ENCODE assay signal across 9 cellular contexts in genomic region chr4:108036252-108036651, GRCh38. TPM values are rescaled to one million over a fixed set of nuclear protein-coding genes. Genes with fewer than 3 reads are reported as not detected.
DNase-seq lines count a peak whose midpoint lies in the region; ATAC-seq and TF ChIP-seq lines count a peak whose summit lies in the region.
"Had no signal": no experiment of that assay in that cellular context is flagged by ENCODE, and none has a peak within 500 bp of the region (broad histone marks: within the 10 kb centered on the region; RNA-seq: fewer than 3 reads in every experiment).

No MANE protein-coding gene starts in this region.

- no peaks in the 10 kb centered on the region for H3K27me3 ChIP-seq in KMS-11 (ENCODE audit: insufficient read depth, low read depth)
- no peaks in the 10 kb centered on the region for H3K27me3 ChIP-seq in neuronal stem cell (ENCODE audit: control insufficient read depth in 3 of 3, insufficient read depth in 3 of 3, low read depth in 1 of 3, low read length in 3 of 3)

- peak; percentile 72 for ATAC-seq in left ventricle myocardium superior
- ATAC-seq in Right ventricle myocardium inferior = no peak

- H3K27ac ChIP-seq in KMS-11 (peak overlapping the region; percentile 84), neuronal stem cell (replicated peaks; ENCODE audit: low read length) (no peak overlapping the region)

- no peak overlapping the region for H2BK12ac ChIP-seq in neuronal stem cell (ENCODE audit: low read length)

- peak overlapping the region; percentile 94 for H3K4me2 ChIP-seq in KMS-11
- no peak overlapping the region for H3K4me2 ChIP-seq in neuronal stem cell (ENCODE audit: insufficient read depth, low read length, poor library complexity, severe bottlenecking)

- intact Hi-C loops in left ventricle myocardium superior (cut with micrococcal nuclease) = no loop called here
- intact Hi-C loops in Right ventricle myocardium inferior (cut with DNase I) = no loop called here
- intact Hi-C loops in activated T-helper 2 cell treated with anti-CD3 and anti-CD28 coated beads, Interferon-gamma antibody, Interleukin-2, Interleukin-4, amounts not matched to agents 10 μg/mL and 5 μg/mL and 100 μg/mL, durations not matched to agents 14 hours and 24 hours and 36 hours (cut with micrococcal nuclease) = loop anchor here (1.0 to 10.0 kb wide), 2 partner anchors 72 to 309 kb away; no protein-coding TSS in a partner anchor

- no peak overlapping the region for H3K23ac ChIP-seq in neuronal stem cell (ENCODE audit: low read depth, low read length, poor library complexity)

- no peaks in the 10 kb centered on the region for H3K79me2 ChIP-seq in KMS-11 (ENCODE audit: insufficient read depth, low read depth)

- 0 out of 2 replicates have a peak, but pooled peaks cover 4% of the 10 kb centered on the region for H3K36me3 ChIP-seq in KMS-11 (ENCODE audit: insufficient read depth)
- peaks cover 5 to 48% of the 10 kb centered on the region in 2 donors for H3K36me3 ChIP-seq in neuronal stem cell (replicated peaks in 1 of 2; ENCODE audit: control insufficient read depth in 2 of 2, insufficient read depth in 2 of 2, low read length in 2 of 2)

- H3K14ac ChIP-seq in neuronal stem cell (ENCODE audit: low read length) = no peak overlapping the region

- no CpG with 5 or more reads among the region's 6 CpGs for WGBS in neuronal stem cell (ENCODE audit: extremely low coverage in 2 of 2, insufficient read length in 2 of 2, insufficient replicate concordance in 1 of 2), 2 donors

- H3K36me3 Mint-ChIP-seq in activated T-helper 2 cell treated with anti-CD3 and anti-CD28 coated beads, Interferon-gamma antibody, Interleukin-2, Interleukin-4, amounts not matched to agents 10 μg/mL and 5 μg/mL and 100 μg/mL, durations not matched to agents 14 hours and 24 hours and 36 hours (ENCODE audit: low read depth) = peaks cover 39% of the 10 kb centered on the region
- peaks cover 11% of the 10 kb centered on the region for H3K36me3 Mint-ChIP-seq in osteocyte (ENCODE audit: unreplicated experiment)

- H3K18ac ChIP-seq in neuronal stem cell (ENCODE audit: low read length) = no peak overlapping the region

- H2BK15ac ChIP-seq in neuronal stem cell (ENCODE audit: low read length) = no peak overlapping the region

- no peak overlapping the region for H3K4me3 Mint-ChIP-seq in activated T-helper 2 cell treated with anti-CD3 and anti-CD28 coated beads, Interferon-gamma antibody, Interleukin-2, Interleukin-4, amounts not matched to agents 10 μg/mL and 5 μg/mL and 100 μg/mL, durations not matched to agents 14 hours and 24 hours and 36 hours (ENCODE audit: low read depth)
- no peak overlapping the region for H3K4me3 Mint-ChIP-seq in osteocyte (ENCODE audit: unreplicated experiment)

- H2AFZ ChIP-seq in KMS-11 (ENCODE audit: low read depth) (peak overlapping the region; percentile 4; the same call in 1 of the 2 replicates), neuronal stem cell (ENCODE audit: low read length) (no peak overlapping the region)

- no peak overlapping the region for H2BK5ac ChIP-seq in neuronal stem cell (ENCODE audit: low read length)

- peak overlapping the region; percentile 45 for H3K9ac ChIP-seq in KMS-11
- no peak overlapping the region for H3K9ac ChIP-seq in neuronal stem cell (ENCODE audit: low read depth, low read length, poor library complexity)

- H3K4me1 Mint-ChIP-seq in activated T-helper 2 cell treated with anti-CD3 and anti-CD28 coated beads, Interferon-gamma antibody, Interleukin-2, Interleukin-4, amounts not matched to agents 10 μg/mL and 5 μg/mL and 100 μg/mL, durations not matched to agents 14 hours and 24 hours and 36 hours (ENCODE audit: low read depth) = peaks cover 31% of the 10 kb centered on the region
- no peaks in the 10 kb centered on the region for H3K4me1 Mint-ChIP-seq in osteocyte (ENCODE audit: unreplicated experiment)

- no peak for TF ChIP-seq CTCF in KMS-11 (conservative IDR thresholded peaks at IDR 0.05; ENCODE audit: low read depth, low read length)
- TF ChIP-seq CTCF in osteocyte (IDR thresholded peaks at IDR 0.05) = no peak

- H3K4me1 ChIP-seq in KMS-11 (ENCODE audit: low read depth, poor library complexity, severe bottlenecking) (peaks cover 82% of the 10 kb centered on the region), neuronal stem cell (ENCODE audit: control insufficient read depth in 2 of 2, insufficient read depth in 1 of 2, low read depth in 1 of 2, low read length in 2 of 2) (no peaks in the 10 kb centered on the region)

- no peak overlapping the region for H2AK5ac ChIP-seq in neuronal stem cell (ENCODE audit: low read depth, low read length)

- H3K9me3 Mint-ChIP-seq in activated T-helper 2 cell treated with anti-CD3 and anti-CD28 coated beads, Interferon-gamma antibody, Interleukin-2, Interleukin-4, amounts not matched to agents 10 μg/mL and 5 μg/mL and 100 μg/mL, durations not matched to agents 14 hours and 24 hours and 36 hours = peaks cover 5% of the 10 kb centered on the region
- H3K9me3 Mint-ChIP-seq in osteocyte (ENCODE audit: unreplicated experiment) = no peaks in the 10 kb centered on the region

- H4K20me1 ChIP-seq in KMS-11 (ENCODE audit: insufficient read depth) = no peaks in the 10 kb centered on the region

- H3K79me1 ChIP-seq in neuronal stem cell (ENCODE audit: low read depth, low read length) = no peaks in the 10 kb centered on the region

- H3K4ac ChIP-seq in neuronal stem cell (ENCODE audit: low read length) = no peak overlapping the region

- H4K91ac ChIP-seq in neuronal stem cell (ENCODE audit: low read depth, low read length, poor library complexity) = no peak overlapping the region

- peaks cover 0 to 2% of the 10 kb centered on the region in 2 donors for H3K9me3 ChIP-seq in neuronal stem cell (replicated peaks in 1 of 2; ENCODE audit: control insufficient read depth in 2 of 2, insufficient read depth in 1 of 2, low read depth in 1 of 2, low read length in 2 of 2)

- H3K4me3 ChIP-seq in KMS-11 (IDR thresholded peaks at IDR 0.05; ENCODE audit: insufficient read depth, low read depth, low read length) = no peak overlapping the region
- H3K4me3 ChIP-seq in neuronal stem cell (ENCODE audit: low read length in 2 of 2) = peak overlapping the region in 1 of 2 donors; percentile 57
- H3K4me3 ChIP-seq: SK-N-MC had no signal

- no peak overlapping the region for H2BK120ac ChIP-seq in neuronal stem cell (ENCODE audit: low read depth, low read length)

- H3K27me3 Mint-ChIP-seq in activated T-helper 2 cell treated with anti-CD3 and anti-CD28 coated beads, Interferon-gamma antibody, Interleukin-2, Interleukin-4, amounts not matched to agents 10 μg/mL and 5 μg/mL and 100 μg/mL, durations not matched to agents 14 hours and 24 hours and 36 hours (ENCODE audit: low read depth) = no peaks in the 10 kb centered on the region
- H3K27me3 Mint-ChIP-seq in osteocyte (ENCODE audit: unreplicated experiment) = no peaks in the 10 kb centered on the region

- H4K8ac ChIP-seq in neuronal stem cell (ENCODE audit: low read depth, low read length) = no peak overlapping the region

- DNase-seq in left ventricle myocardium superior (no peak), Right ventricle myocardium inferior (ENCODE audit: missing footprints) (no peak), neuronal stem cell (ENCODE audit: low spot score) (no peak), osteocyte (ENCODE audit: extremely low spot score, unreplicated experiment) (no peak), retina (no peak)
- peak; percentile 54 for DNase-seq in activated T-helper 2 cell treated with anti-CD3 and anti-CD28 coated beads, Interferon-gamma antibody, Interleukin-2, Interleukin-4, amounts not matched to agents 10 μg/mL and 5 μg/mL and 100 μg/mL, durations not matched to agents 14 hours and 24 hours and 36 hours (ENCODE audit: low spot score)
- peak; percentile 15 for DNase-seq in stimulated activated naive CD4-positive, alpha-beta T cell treated with Interleukin-2 at 50 U/mL for 16 hours (lab: John Stamatoyannopoulos, UW)

- H3K27ac Mint-ChIP-seq in activated T-helper 2 cell treated with anti-CD3 and anti-CD28 coated beads, Interferon-gamma antibody, Interleukin-2, Interleukin-4, amounts not matched to agents 10 μg/mL and 5 μg/mL and 100 μg/mL, durations not matched to agents 14 hours and 24 hours and 36 hours = peak overlapping the region; percentile 72
- H3K27ac Mint-ChIP-seq in osteocyte (ENCODE audit: unreplicated experiment) = no peak overlapping the region

RNA-seq across cellular contexts. Expression of gene HADH, which starts 46.6 kb away (rescaled TPM):
- total RNA-seq in left ventricle myocardium superior (252 TPM), Right ventricle myocardium inferior (260 TPM), osteocyte (29.8 and 31.6 TPM in 2 replicates)
- total RNA-seq in activated T-helper 2 cell treated with anti-CD3 and anti-CD28 coated beads, Interferon-gamma antibody, Interleukin-2, Interleukin-4, amounts not matched to agents 10 μg/mL and 5 μg/mL and 100 μg/mL, durations not matched to agents 14 hours and 24 hours and 36 hours = 41.9 and 42.8 TPM in 2 replicates
- polyA plus RNA-seq in neuronal stem cell (2013, experiment 1 of 2) = 55.6 TPM
- 54.6 TPM for polyA plus RNA-seq in neuronal stem cell (2013, experiment 2 of 2)

Comparison
In these comparisons a context has a peak if more than half of its experiments do, and no peak if none do; other contexts are left out.
1. DNase-seq: peak in activated T-helper 2 cell treated with anti-CD3 and anti-CD28 coated beads, Interferon-gamma antibody, Interleukin-2, Interleukin-4, amounts not matched to agents 10 μg/mL and 5 μg/mL and 100 μg/mL, durations not matched to agents 14 hours and 24 hours and 36 hours (single experiment) and stimulated activated naive CD4-positive, alpha-beta T cell treated with Interleukin-2 at 50 U/mL for 16 hours (single experiment); none in left ventricle myocardium superior (single experiment), Right ventricle myocardium inferior (single experiment), neuronal stem cell (single experiment), osteocyte (single experiment) and retina (single experiment).